22 cellular contexts compared by ENCODE assay signal in the genomic region with DNA sequence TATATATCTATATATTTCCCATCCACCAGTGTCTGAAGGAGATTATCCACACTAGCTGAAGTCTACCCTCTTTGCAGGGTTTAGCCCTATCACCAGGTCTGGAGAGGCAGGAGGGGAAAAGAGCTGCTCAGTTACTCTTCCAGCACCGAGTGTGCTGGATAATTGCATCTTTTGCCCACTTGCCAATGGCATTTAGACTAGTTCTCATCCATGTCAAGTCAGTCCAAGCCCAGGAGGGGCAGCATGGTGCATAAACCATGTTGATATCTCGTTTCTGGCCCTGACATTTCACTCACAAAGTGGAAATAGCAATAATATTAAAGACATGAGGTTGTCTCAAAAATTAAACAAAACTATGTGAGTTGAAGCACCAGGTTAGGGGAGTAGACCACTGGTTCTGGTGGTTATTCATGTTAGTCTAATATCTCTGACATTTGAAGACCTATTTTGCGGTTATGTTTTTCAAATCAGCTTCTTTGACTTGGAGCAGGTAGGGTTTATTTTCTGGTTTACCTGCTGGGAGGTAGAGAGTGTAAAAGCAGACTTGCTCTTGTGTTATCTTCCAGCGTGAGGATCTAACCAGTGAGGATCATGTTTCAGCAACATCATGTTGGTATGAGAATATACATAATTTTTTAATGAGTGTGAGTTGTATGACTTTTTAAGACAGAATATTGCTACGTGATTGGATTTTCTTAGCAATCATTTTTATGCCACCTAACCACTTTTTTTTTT.
"Had no signal": no experiment of that assay in that cellular context is flagged by ENCODE, and none has a peak within 500 bp of the region (broad histone marks: within the 10 kb centered on the region; RNA-seq: fewer than 3 reads in every experiment).

No MANE protein-coding gene starts in this region.

- H3K9me3 ChIP-seq: heart left ventricle, right atrium auricular region, sigmoid colon, testis, tibial nerve, upper lobe of right lung, vagina had no signal

- DNase-seq: cortex of kidney; dorsolateral prefrontal cortex; effector CD8-positive, alpha-beta T cell; heart left ventricle; hippocampal formation; kidney glomerular epithelial cell; mesendoderm; naive thymus-derived CD4-positive, alpha-beta T cell; nephron progenitor cell; posterior cingulate gyrus; sigmoid colon; stimulated activated CD4-positive, alpha-beta T cell treated with anti-CD3 and anti-CD28 coated beads, Interleukin-2, amount 100 ng/mL, for 24 hours; stimulated activated CD4-positive, alpha-beta T cell treated with anti-CD3 and anti-CD28 coated beads, Interleukin-4, amount 100 ng/mL, for 4 hours; stimulated activated naive B cell treated with anti-CD40 and anti-IgM and Interleukin-4, amounts not matched to agents 10 μg/mL and 1 μg/mL and 100 μg/mL, for 72 hours; stimulated activated naive CD8-positive, alpha-beta T cell treated with anti-CD3 and anti-CD28 coated beads, Interleukin-15, amount 100 ng/mL, for 72 hours; testis; upper lobe of right lung had no signal

- H3K36me3 ChIP-seq: heart left ventricle, right atrium auricular region, sigmoid colon, tibial nerve, upper lobe of right lung, vagina had no signal

- H3K27me3 ChIP-seq: right atrium auricular region, sigmoid colon, testis, tibial nerve, upper lobe of right lung, vagina had no signal

- H3K4me1 Mint-ChIP-seq: stimulated activated naive B cell treated with anti-CD40 and anti-IgM and Interleukin-4, amounts not matched to agents 10 μg/mL and 1 μg/mL and 100 μg/mL, for 72 hours; stimulated activated naive CD8-positive, alpha-beta T cell treated with anti-CD3 and anti-CD28 coated beads, Interleukin-15, amount 100 ng/mL, for 72 hours had no signal

- FAIRE-seq: frontal cortex had no signal

- H3K27ac Mint-ChIP-seq: naive thymus-derived CD4-positive, alpha-beta T cell; nephron progenitor cell; stimulated activated naive B cell treated with anti-CD40 and anti-IgM and Interleukin-4, amounts not matched to agents 10 μg/mL and 1 μg/mL and 100 μg/mL, for 72 hours; stimulated activated naive CD8-positive, alpha-beta T cell treated with anti-CD3 and anti-CD28 coated beads, Interleukin-15, amount 100 ng/mL, for 72 hours had no signal

- H3K36me3 Mint-ChIP-seq: stimulated activated naive B cell treated with anti-CD40 and anti-IgM and Interleukin-4, amounts not matched to agents 10 μg/mL and 1 μg/mL and 100 μg/mL, for 72 hours had no signal

- H3K27me3 Mint-ChIP-seq: stimulated activated naive CD8-positive, alpha-beta T cell treated with anti-CD3 and anti-CD28 coated beads, Interleukin-15, amount 100 ng/mL, for 72 hours had no signal

- H3K27ac ChIP-seq: dorsolateral prefrontal cortex, heart left ventricle, right atrium auricular region, sigmoid colon, skin epidermis, testis, tibial nerve, upper lobe of right lung, vagina had no signal

- H3K4me3 ChIP-seq: dorsolateral prefrontal cortex, heart left ventricle, right atrium auricular region, sigmoid colon, skin epidermis, testis, tibial nerve, upper lobe of right lung, vagina had no signal

- H3K4me1 ChIP-seq: heart left ventricle, right atrium auricular region, sigmoid colon, testis, tibial nerve, upper lobe of right lung, vagina had no signal

- H3K9me3 Mint-ChIP-seq: nephron progenitor cell; stimulated activated naive CD8-positive, alpha-beta T cell treated with anti-CD3 and anti-CD28 coated beads, Interleukin-15, amount 100 ng/mL, for 72 hours had no signal

- H3K4me3 Mint-ChIP-seq: naive thymus-derived CD4-positive, alpha-beta T cell; nephron progenitor cell; stimulated activated naive B cell treated with anti-CD40 and anti-IgM and Interleukin-4, amounts not matched to agents 10 μg/mL and 1 μg/mL and 100 μg/mL, for 72 hours; stimulated activated naive CD8-positive, alpha-beta T cell treated with anti-CD3 and anti-CD28 coated beads, Interleukin-15, amount 100 ng/mL, for 72 hours had no signal
